In the genomic region with DNA sequence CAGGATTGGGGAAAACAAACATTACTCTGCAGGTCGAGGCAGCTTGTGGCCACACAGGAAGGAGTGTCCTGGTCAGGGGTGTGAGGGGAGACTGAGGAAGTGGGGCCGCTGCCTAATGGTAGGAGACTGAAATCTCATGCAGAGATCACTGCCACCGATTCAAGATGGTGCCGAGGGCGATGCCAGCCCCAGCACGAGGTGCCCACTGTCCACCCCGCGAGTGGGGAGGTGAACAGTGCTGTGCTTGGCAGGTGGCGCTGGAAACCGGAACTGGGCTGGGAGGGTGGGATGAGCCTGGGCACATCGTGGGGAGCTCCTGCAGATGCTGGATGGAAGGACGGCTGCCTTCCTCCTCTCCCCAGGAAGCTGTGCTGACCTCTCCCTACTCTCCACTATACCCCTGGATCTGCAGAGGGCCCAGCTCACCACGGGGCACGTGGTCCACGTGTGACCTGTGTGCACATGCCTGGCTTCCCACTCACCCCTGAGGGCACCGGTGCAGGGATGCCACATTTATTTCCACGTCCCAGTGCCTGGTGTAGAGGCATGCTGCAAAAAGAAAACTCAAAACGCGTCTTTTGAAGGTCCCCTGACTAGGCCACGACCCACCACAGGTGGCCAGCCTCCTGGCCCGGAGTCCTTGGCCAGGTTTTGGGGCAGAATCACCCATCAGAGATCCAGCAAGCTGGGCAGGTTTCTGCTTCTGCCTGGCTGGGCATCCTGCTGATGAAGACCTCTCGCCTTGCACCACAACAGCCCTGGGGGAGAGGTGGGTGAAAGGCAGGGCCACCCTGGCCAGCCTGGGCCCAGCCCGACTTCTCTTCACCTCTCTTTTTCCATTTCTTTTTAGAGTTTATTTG, we compare ENCODE assay signal across 17 cellular contexts.
"Had no signal": no experiment of that assay in that cellular context is flagged by ENCODE, and none has a peak within 500 bp of the region (broad histone marks: within the 10 kb centered on the region; RNA-seq: fewer than 3 reads in every experiment).

No MANE protein-coding gene starts in this region.

- H3K36me3 Mint-ChIP-seq: neural progenitor cell, type B pancreatic cell had no signal

- H3K27ac ChIP-seq: coronary artery, foreskin keratinocyte, neural progenitor cell, thyroid gland, uterus had no signal

- H3K9me3 Mint-ChIP-seq: type B pancreatic cell had no signal

- H3K27me3 ChIP-seq: foreskin keratinocyte, neural progenitor cell, thyroid gland, uterus had no signal

- H3K36me3 ChIP-seq: neural progenitor cell, thyroid gland, uterus had no signal

- H3K27ac Mint-ChIP-seq: endodermal cell; immature natural killer cell; naive thymus-derived CD8-positive, alpha-beta T cell; type B pancreatic cell had no signal

- H3K4me1 ChIP-seq: foreskin keratinocyte, neural progenitor cell, uterus had no signal

- H3K4me3 Mint-ChIP-seq: endodermal cell; immature natural killer cell; naive thymus-derived CD8-positive, alpha-beta T cell; neural progenitor cell; type B pancreatic cell had no signal

- H3K4me1 Mint-ChIP-seq: endodermal cell; immature natural killer cell; naive thymus-derived CD8-positive, alpha-beta T cell; neural progenitor cell had no signal

- H3K9me3 ChIP-seq: thyroid gland had no signal

- ATAC-seq: foreskin keratinocyte; left colon; left ventricle myocardium superior; naive thymus-derived CD8-positive, alpha-beta T cell had no signal

- DNase-seq: effector CD4-positive, alpha-beta T cell; endodermal cell; erythroblast; foreskin keratinocyte; immature natural killer cell; left colon; left ventricle myocardium superior; mesendoderm; naive thymus-derived CD8-positive, alpha-beta T cell; small intestine; stimulated activated CD4-positive, alpha-beta T cell treated with anti-CD3 and anti-CD28 coated beads, Interleukin-2, amount 100 ng/mL, for 48 hours; stimulated activated naive CD4-positive, alpha-beta T cell treated with Interleukin-2 at 50 U/mL for 16 hours; thyroid gland; uterus had no signal

- H3K4me3 ChIP-seq: coronary artery, neural progenitor cell, thyroid gland, uterus had no signal
